31 cellular contexts compared by ENCODE assay signal in genomic region chr5:134714120-134714519, GRCh38. TPM values are rescaled to one million over a fixed set of nuclear protein-coding genes. Genes with fewer than 3 reads are reported as not detected.
DNase-seq lines count a peak whose midpoint lies in the region; ATAC-seq, FAIRE-seq and TF ChIP-seq lines count a peak whose summit lies in the region.
"Had no signal": no experiment of that assay in that cellular context is flagged by ENCODE, and none has a peak within 500 bp of the region (broad histone marks: within the 10 kb centered on the region; RNA-seq: fewer than 3 reads in every experiment).

No MANE protein-coding gene starts in this region.

- no peak for TF ChIP-seq CTCF in keratinocyte (optimal IDR thresholded peaks at IDR 0.05 in 1 of 3, IDR thresholded peaks at IDR 0.05 in 1 of 3, conservative IDR thresholded peaks at IDR 0.05 in 1 of 3; ENCODE audit: extremely low read depth in 1 of 3, insufficient read depth in 2 of 3, low read length in 3 of 3)

- POLR2A ChIA-PET in HEK293T (lab: Yijun Ruan, JAX): no interaction called here

- peaks cover 91% of the 10 kb centered on the region for H3K36me3 Mint-ChIP-seq in activated T-helper 17 cell treated with anti-CD3 and anti-CD28 coated beads, Interleukin-2, amount 50 U/mL, for 72 hours (ENCODE audit: low read depth)

- no peaks in the 10 kb centered on the region for H3K27me3 ChIP-seq in keratinocyte (ENCODE audit: control insufficient read depth, extremely low read depth, insufficient read depth, low read length)
- H3K27me3 ChIP-seq: adrenal gland, stomach, tibial nerve had no signal

- no peaks in the 10 kb centered on the region for H3K79me2 ChIP-seq in keratinocyte (ENCODE audit: control insufficient read depth, insufficient read depth, low read length)
- H3K79me2 ChIP-seq: parathyroid adenoma had no signal

- H4K20me1 ChIP-seq in keratinocyte (ENCODE audit: control insufficient read depth, extremely low read depth, insufficient read depth, low read length): no peaks in the 10 kb centered on the region

- H3K4me1 ChIP-seq in keratinocyte (ENCODE audit: control insufficient read depth, extremely low read depth, insufficient read depth, low read length): no peaks in the 10 kb centered on the region
- H3K4me1 ChIP-seq: adrenal gland, parathyroid adenoma, stomach, tibial nerve had no signal

- H3K27ac ChIP-seq in keratinocyte (ENCODE audit: control insufficient read depth, insufficient read depth, low read length): no peak overlapping the region
- H3K27ac ChIP-seq: adrenal gland, GM23248, parathyroid adenoma, PC-9, stomach, tibial nerve, WERI-Rb-1 had no signal

- H3K9ac ChIP-seq in keratinocyte (ENCODE audit: control insufficient read depth, extremely low read depth, insufficient read depth, low read length): no peak overlapping the region
- H3K9ac ChIP-seq: GM23248, parathyroid adenoma had no signal

- FAIRE-seq in keratinocyte (lab: Jason Lieb, UNC): peak; percentile 44
- FAIRE-seq: bronchial epithelial cell, endometrium had no signal

- peaks cover 4 to 5% of the 10 kb centered on the region in 2 experiments for H3K36me3 ChIP-seq in keratinocyte (ENCODE audit: control insufficient read depth in 2 of 2, extremely low read depth in 1 of 2, insufficient read depth in 2 of 2, low read length in 2 of 2)

- H3K4me3 ChIP-seq in keratinocyte (ENCODE audit: control insufficient read depth in 2 of 3, extremely low read depth in 1 of 3, insufficient read depth in 2 of 3, low read depth in 1 of 3, low read length in 3 of 3): no peak overlapping the region
- H3K4me3 ChIP-seq: adrenal gland, GM23248, PC-9, stomach, tibial nerve had no signal

- no peak overlapping the region for H3K4me2 ChIP-seq in keratinocyte (ENCODE audit: control insufficient read depth, extremely low read depth, insufficient read depth, low read depth, low read length)
- H3K4me2 ChIP-seq: PC-9 had no signal

- CTCF ChIA-PET in HEK293T (lab: Yijun Ruan, JAX): no interaction called here

- ATAC-seq in activated T-helper 17 cell treated with anti-CD3 and anti-CD28 coated beads, Interleukin-2, amount 50 U/mL, for 72 hours (replicated peaks): no peak
- no peak for ATAC-seq in GM19328 (IDR thresholded peaks at IDR 0.05; ENCODE audit: unreplicated experiment)
- ATAC-seq: CD8-positive, alpha-beta T cell; left colon; right cardiac atrium had no signal

- H3K9me3 Mint-ChIP-seq in activated T-helper 17 cell treated with anti-CD3 and anti-CD28 coated beads, Interleukin-2, amount 50 U/mL, for 72 hours: no peaks in the 10 kb centered on the region
- H3K9me3 Mint-ChIP-seq: CD8-positive, alpha-beta T cell; IgD-negative memory B cell; natural killer cell treated with Interleukin-12 subunit alpha and Interleukin-12 subunit beta and Interleukin-15 and Interleukin-18, amount 100 ng/mL, for 72 hours had no signal

- no peaks in the 10 kb centered on the region for H3K27me3 Mint-ChIP-seq in activated T-helper 17 cell treated with anti-CD3 and anti-CD28 coated beads, Interleukin-2, amount 50 U/mL, for 72 hours
- H3K27me3 Mint-ChIP-seq: IgD-negative memory B cell; natural killer cell treated with Interleukin-12 subunit alpha and Interleukin-12 subunit beta and Interleukin-15 and Interleukin-18, amount 100 ng/mL, for 72 hours had no signal

- H3K4me1 Mint-ChIP-seq in activated T-helper 17 cell treated with anti-CD3 and anti-CD28 coated beads, Interleukin-2, amount 50 U/mL, for 72 hours: no peaks in the 10 kb centered on the region
- H3K4me1 Mint-ChIP-seq: IgD-negative memory B cell had no signal

- H3K9me3 ChIP-seq in keratinocyte (ENCODE audit: control insufficient read depth, low read depth, low read length): no peaks in the 10 kb centered on the region
- H3K9me3 ChIP-seq: adrenal gland, stomach, tibial nerve had no signal

- dilution Hi-C loops in keratinocyte (cut with MboI; ENCODE audit: extremely low pct_ligation_motif_present, low sequenced_read_pairs): no loop called here

- H3K9me1 ChIP-seq in keratinocyte (ENCODE audit: control insufficient read depth, extremely low read depth, insufficient read depth, low read length): no peaks in the 10 kb centered on the region

- H2AFZ ChIP-seq in keratinocyte (ENCODE audit: control insufficient read depth, low read length): no peak overlapping the region
- H2AFZ ChIP-seq: GM23248, parathyroid adenoma, PC-9 had no signal

- peak overlapping the region; percentile 21 for H3K27ac Mint-ChIP-seq in activated T-helper 17 cell treated with anti-CD3 and anti-CD28 coated beads, Interleukin-2, amount 50 U/mL, for 72 hours
- H3K27ac Mint-ChIP-seq: CD8-positive, alpha-beta T cell; IgD-negative memory B cell; natural killer cell treated with Interleukin-12 subunit alpha and Interleukin-12 subunit beta and Interleukin-15 and Interleukin-18, amount 100 ng/mL, for 72 hours had no signal

- DNase-seq in Daoy (ENCODE audit: low read depth) (peak; percentile 12), HEK293T (ENCODE audit: extremely low spot score) (peak; percentile 15), keratinocyte (ENCODE audit: low read depth, low spot score) (no peak), medulla oblongata (ENCODE audit: extremely low spot score) (no peak), NCI-H526 treated with DMSO at 0.1 percent for 48 hours (lab: John Stamatoyannopoulos, UW) (no peak), SW 1271 (lab: John Stamatoyannopoulos, UW) (no peak)
- DNase-seq: activated CD4-positive, alpha-beta T cell treated with anti-CD3 and anti-CD28 coated beads, Interleukin-2, amount 50 U/mL, for 48 hours; activated naive CD4-positive, alpha-beta T cell; activated T-cell treated with anti-CD3 and anti-CD28 coated beads for 4 hours; adrenal gland; CD8-positive, alpha-beta T cell; cortex of kidney; DMS79; GM23248; left colon; MV-4-11; NCI-H1694 treated with DMSO at 0.1 percent for 48 hours; PC-9; right cardiac atrium; SHP77 treated with DMSO at 0.1 percent for 48 hours; stomach; T-helper 1 cell; WERI-Rb-1 had no signal

- H3K4me3 Mint-ChIP-seq in activated T-helper 17 cell treated with anti-CD3 and anti-CD28 coated beads, Interleukin-2, amount 50 U/mL, for 72 hours: no peak overlapping the region
- H3K4me3 Mint-ChIP-seq: CD8-positive, alpha-beta T cell; IgD-negative memory B cell; natural killer cell treated with Interleukin-12 subunit alpha and Interleukin-12 subunit beta and Interleukin-15 and Interleukin-18, amount 100 ng/mL, for 72 hours had no signal

TF ChIP-seq in HEK293T, 16 proteins besides CTCF, POLR2A, EP300 and RAD21:
- no peak for TF ChIP-seq HDGF (IDR thresholded peaks at IDR 0.05; ENCODE audit: borderline replicate concordance)
- TF ChIP-seq, protein P1, sequence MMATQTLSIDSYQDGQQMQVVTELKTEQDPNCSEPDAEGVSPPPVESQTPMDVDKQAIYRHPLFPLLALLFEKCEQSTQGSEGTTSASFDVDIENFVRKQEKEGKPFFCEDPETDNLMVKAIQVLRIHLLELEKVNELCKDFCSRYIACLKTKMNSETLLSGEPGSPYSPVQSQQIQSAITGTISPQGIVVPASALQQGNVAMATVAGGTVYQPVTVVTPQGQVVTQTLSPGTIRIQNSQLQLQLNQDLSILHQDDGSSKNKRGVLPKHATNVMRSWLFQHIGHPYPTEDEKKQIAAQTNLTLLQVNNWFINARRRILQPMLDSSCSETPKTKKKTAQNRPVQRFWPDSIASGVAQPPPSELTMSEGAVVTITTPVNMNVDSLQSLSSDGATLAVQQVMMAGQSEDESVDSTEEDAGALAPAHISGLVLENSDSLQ (IDR thresholded peaks at IDR 0.05): peak; percentile 42; the same call in 1 of the 2 replicates

RNA-seq across cellular contexts. Expression of gene CAMLG, which starts 24.2 kb away (rescaled TPM):
- total RNA-seq in Daoy (2014; rRNA removed; shearing (Covaris generic)): 24.7 and 32.3 TPM in 2 replicates
- 10 to 100 TPM; 35.8 to 47.6 TPM for total RNA-seq in activated T-helper 17 cell treated with anti-CD3 and anti-CD28 coated beads, Interleukin-2, amount 50 U/mL, for 72 hours
- 10.0 to 19.9 TPM (median 13.0 TPM) in 3 replicates for polyA plus RNA-seq in keratinocyte
- polyA plus RNA-seq in keratinocyte (2011; ENCODE audit: low read depth): 35.0 TPM
- polyA plus RNA-seq in keratinocyte (2011; cell fraction: cytosol; rRNA removed): 14.4 and 20.7 TPM in 2 replicates
- polyA plus RNA-seq in keratinocyte (2011; cell fraction: nucleus; rRNA removed): 7.3 and 10.8 TPM in 2 replicates
- 17.5 and 31.8 TPM in 2 replicates for polyA plus RNA-seq in keratinocyte (2012; ENCODE audit: low replicate concordance)
- 1.4 to 3.8 TPM (median 3.3 TPM) in 3 replicates for polyA minus RNA-seq in keratinocyte
- polyA minus RNA-seq in keratinocyte (2011; cell fraction: cytosol; rRNA and poly(A)+ RNA removed): 12.7 TPM
- polyA minus RNA-seq in keratinocyte (2011; cell fraction: nucleus; rRNA and poly(A)+ RNA removed): 2.5 and 2.8 TPM in 2 replicates

RNA-seq across cellular contexts. Expression of gene DDX46, which starts 44.5 kb away (rescaled TPM):
- total RNA-seq in Daoy (2014; rRNA removed; shearing (Covaris generic)): 35.1 and 69.1 TPM in 2 replicates
- total RNA-seq in activated T-helper 17 cell treated with anti-CD3 and anti-CD28 coated beads, Interleukin-2, amount 50 U/mL, for 72 hours: 10 to 100 TPM; 55.2 to 99.2 TPM
- 18.7 to 39.0 TPM (median 25.2 TPM) in 3 replicates for polyA plus RNA-seq in keratinocyte
- 42.0 TPM for polyA plus RNA-seq in keratinocyte (2011; ENCODE audit: low read depth)
- polyA plus RNA-seq in keratinocyte (2011; cell fraction: cytosol; rRNA removed): 12.2 and 18.6 TPM in 2 replicates
- 30.9 and 44.0 TPM in 2 replicates for polyA plus RNA-seq in keratinocyte (2011; cell fraction: nucleus; rRNA removed)
- polyA plus RNA-seq in keratinocyte (2012; ENCODE audit: low replicate concordance): 24.7 and 38.4 TPM in 2 replicates
- polyA minus RNA-seq in keratinocyte: 5.6 to 38.7 TPM (median 12.0 TPM) in 3 replicates
- polyA minus RNA-seq in keratinocyte (2011; cell fraction: cytosol; rRNA and poly(A)+ RNA removed): 27.6 TPM
- polyA minus RNA-seq in keratinocyte (2011; cell fraction: nucleus; rRNA and poly(A)+ RNA removed): 28.8 and 38.7 TPM in 2 replicates

Comparison
In these comparisons a context has a peak if more than half of its experiments do, and no peak if none do; other contexts are left out.
1. DNase-seq: peak in Daoy (single experiment) and HEK293T (single experiment); none in keratinocyte (single experiment), medulla oblongata (single experiment), NCI-H526 treated with DMSO at 0.1 percent for 48 hours (single experiment) and SW 1271 (0 of 2).